ENCODE assay signal across 8 cellular contexts in the genomic region with DNA sequence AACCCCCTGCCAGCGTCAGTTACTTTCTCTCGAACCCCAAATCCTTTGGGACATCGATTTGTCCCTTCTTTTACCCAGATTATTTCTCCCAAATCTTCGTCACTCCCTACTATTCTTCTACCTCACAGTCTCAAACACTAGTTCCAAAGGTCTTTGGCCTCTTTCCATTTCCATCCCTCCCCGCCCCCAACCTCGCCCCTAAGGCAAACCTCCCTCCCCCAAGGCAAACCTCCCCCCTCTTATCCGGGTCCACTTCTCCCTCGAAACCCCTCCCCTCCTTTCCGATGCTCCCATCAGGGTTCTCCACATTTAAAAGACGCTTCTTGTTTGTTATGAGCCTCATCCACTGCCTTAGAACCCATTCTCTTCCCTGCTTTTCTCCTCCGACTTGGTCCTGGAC. TPM values are rescaled to one million over a fixed set of nuclear protein-coding genes. Genes with fewer than 3 reads are reported as not detected.
DNase-seq lines count a peak whose midpoint lies in the region; ATAC-seq and TF ChIP-seq lines count a peak whose summit lies in the region.

No MANE protein-coding gene starts in this region.

- H3K4me3 ChIP-seq in OCI-LY3 (ENCODE audit: low read length) (peak overlapping the region; percentile 81), endocrine pancreas (ENCODE audit: control insufficient read depth, insufficient read depth, low read length) (peak overlapping the region; percentile 90)

- H3K4me2 ChIP-seq in OCI-LY3 (ENCODE audit: low read length) = peak overlapping the region; percentile 90

- peaks cover 0 to 43% (median under 1%) of the 10 kb centered on the region in 3 donors for H3K36me3 Mint-ChIP-seq in naive thymus-derived CD8-positive, alpha-beta T cell

- TF ChIP-seq CTCF in C4-2B (conservative IDR thresholded peaks at IDR 0.05) (no peak), OCI-LY3 (IDR thresholded peaks at IDR 0.05; ENCODE audit: low read depth, low read length) (no peak)

- no peak overlapping the region; the same call in 1 of the 2 replicates for H2AFZ ChIP-seq in OCI-LY3 (ENCODE audit: low read depth, low read length)

- no peaks in the 10 kb centered on the region for H3K9me3 ChIP-seq in OCI-LY3 (ENCODE audit: insufficient read depth, low read length)
- H3K9me3 ChIP-seq in endocrine pancreas (ENCODE audit: control insufficient read depth, low read length) = no peaks in the 10 kb centered on the region

- no peak for ATAC-seq in naive thymus-derived CD8-positive, alpha-beta T cell
- no peak for ATAC-seq in GM19351 (IDR thresholded peaks at IDR 0.05; ENCODE audit: unreplicated experiment)

- peak in 1 of 10 donors; percentile 1 for DNase-seq in naive thymus-derived CD8-positive, alpha-beta T cell
- no peak for DNase-seq in mesenteric fat pad (ENCODE audit: low spot score)
- DNase-seq in NK-92 (lab: John Stamatoyannopoulos, UW; ENCODE audit: unreplicated experiment) = no peak
- no peak for DNase-seq in NCI-H2171 treated with DMSO at 0.1 percent for 48 hours (lab: John Stamatoyannopoulos, UW)

- peak overlapping the region; percentile 87 to 99 (median 98) for H3K4me3 Mint-ChIP-seq in naive thymus-derived CD8-positive, alpha-beta T cell

- H3K79me2 ChIP-seq in OCI-LY3 (ENCODE audit: low read length) = peaks cover 48% of the 10 kb centered on the region

- POLR2A ChIA-PET in naive thymus-derived CD8-positive, alpha-beta T cell (lab: Charles Lee) = interaction anchor here (0.9 kb wide), 1 partner anchor 16 kb away, joined by 3 read pairs; no protein-coding TSS in a partner anchor

- peak overlapping the region; percentile 73 for H3K9ac ChIP-seq in OCI-LY3 (ENCODE audit: low read length)
- peak overlapping the region; percentile 65 for H3K9ac ChIP-seq in endocrine pancreas (ENCODE audit: control insufficient read depth, insufficient read depth, low read length)

- peaks cover 34 to 71% (median 60%) of the 10 kb centered on the region in 4 donors for H3K4me1 Mint-ChIP-seq in naive thymus-derived CD8-positive, alpha-beta T cell

- H3K36me3 ChIP-seq in OCI-LY3 (replicated peaks; ENCODE audit: low read depth, low read length) = peaks cover 27% of the 10 kb centered on the region
- H3K36me3 ChIP-seq in endocrine pancreas (ENCODE audit: control insufficient read depth, insufficient read depth, low read length) = peaks cover under 1% of the 10 kb centered on the region

- peak overlapping the region; percentile 82 for H3K27ac ChIP-seq in C4-2B
- peak overlapping the region; percentile 47; the same call in 1 of the 2 replicates for H3K27ac ChIP-seq in OCI-LY3 (ENCODE audit: low read length)

- no peaks in the 10 kb centered on the region for H3K9me3 Mint-ChIP-seq in naive thymus-derived CD8-positive, alpha-beta T cell

- peaks cover 20% of the 10 kb centered on the region for H3K4me1 ChIP-seq in OCI-LY3 (ENCODE audit: low read length)
- no peaks in the 10 kb centered on the region for H3K4me1 ChIP-seq in endocrine pancreas (ENCODE audit: control insufficient read depth, insufficient read depth, low read length)

- peaks cover 10% of the 10 kb centered on the region; the same call in 1 of the 2 replicates for H4K20me1 ChIP-seq in OCI-LY3 (ENCODE audit: insufficient read depth, low read length)

- peak overlapping the region; percentile 90 to 99 (median 96) for H3K27ac Mint-ChIP-seq in naive thymus-derived CD8-positive, alpha-beta T cell

- H3K27me3 ChIP-seq in OCI-LY3 (ENCODE audit: low read depth, low read length) (no peaks in the 10 kb centered on the region), endocrine pancreas (ENCODE audit: control insufficient read depth, insufficient read depth, low read length) (no peaks in the 10 kb centered on the region)

- no peaks in the 10 kb centered on the region for H3K27me3 Mint-ChIP-seq in naive thymus-derived CD8-positive, alpha-beta T cell

RNA-seq across cellular contexts. Expression of gene EAF1, which starts 0.6 kb away (rescaled TPM):
- 10 to 100 TPM; 15.8 to 17.5 TPM for total RNA-seq in naive thymus-derived CD8-positive, alpha-beta T cell
- polyA plus RNA-seq in naive thymus-derived CD8-positive, alpha-beta T cell = 1 to 10 TPM; 4.6 to 7.7 (median 5.2) TPM
- 18.9 TPM for total RNA-seq in mesenteric fat pad

RNA-seq across cellular contexts. Expression of gene METTL6, which starts 0.6 kb away (rescaled TPM):
- 10 to 100 TPM; 15.6 to 16.9 TPM for total RNA-seq in naive thymus-derived CD8-positive, alpha-beta T cell
- polyA plus RNA-seq in naive thymus-derived CD8-positive, alpha-beta T cell = 10 to 100 TPM; 14.8 to 22.2 (median 18.3) TPM
- 12.1 TPM for total RNA-seq in mesenteric fat pad
